ENCODE assay signal across 1 cellular context in genomic region chr11:2303627-2304155, GRCh38.
TF ChIP-seq lines count a peak whose summit lies in the region.

No MANE protein-coding gene starts in this region.

TF ChIP-seq in K562, 482 proteins besides CTCF, POLR2A, EP300 and RAD21 (continued from another document and continues in another):
- TF ChIP-seq PHB2 (IDR thresholded peaks at IDR 0.05; ENCODE audit: low read depth): peak; percentile 91
- no peak for TF ChIP-seq ELK3 (CRISPR knock-in tag; IDR thresholded peaks at IDR 0.05)
- peak; percentile 75; the same call in 1 of the 2 replicates for TF ChIP-seq MYC (IDR thresholded peaks at IDR 0.05; ENCODE audit: low read depth, low read length)
- TF ChIP-seq MYC (CRISPR knock-in tag; IDR thresholded peaks at IDR 0.05; ENCODE audit: borderline replicate concordance, low read depth): no peak
- TF ChIP-seq NEUROD1 (IDR thresholded peaks at IDR 0.05; ENCODE audit: borderline replicate concordance, low read depth, low read length, partially characterized antibody): peak; percentile 82
- TF ChIP-seq NKRF (IDR thresholded peaks at IDR 0.05; ENCODE audit: borderline replicate concordance): no peak
- TF ChIP-seq ZNF449 (CRISPR knock-in tag; IDR thresholded peaks at IDR 0.05): peak; percentile 65; the same call in 1 of the 2 replicates
- TF ChIP-seq POU5F1 (IDR thresholded peaks at IDR 0.05; ENCODE audit: borderline replicate concordance, low read depth, low read length, partially characterized antibody): no peak
- TF ChIP-seq THRA (IDR thresholded peaks at IDR 0.05): no peak
- TF ChIP-seq ZNF445 (CRISPR knock-in tag; IDR thresholded peaks at IDR 0.05; ENCODE audit: low read depth): 0 out of 2 replicates have a peak, but pooled peaks have one; percentile 32
- no peak for TF ChIP-seq HNRNPH1 (optimal IDR thresholded peaks at IDR 0.05; ENCODE audit: low read depth, low read length)
- TF ChIP-seq BMI1 (IDR thresholded peaks at IDR 0.05; ENCODE audit: low read length): no peak
- TF ChIP-seq RBM17 (IDR thresholded peaks at IDR 0.05; ENCODE audit: borderline replicate concordance, low read depth, low read length): no peak
- no peak for TF ChIP-seq SAFB2 (IDR thresholded peaks at IDR 0.05; ENCODE audit: borderline replicate concordance, low read depth, low read length, severe bottlenecking)
- TF ChIP-seq KAT7 (CRISPR knock-in tag; IDR thresholded peaks at IDR 0.05; ENCODE audit: borderline replicate concordance): no peak
- no peak for TF ChIP-seq HDAC8 (tag; IDR thresholded peaks at IDR 0.05)
- peak; percentile 89 for TF ChIP-seq STAT5A (IDR thresholded peaks at IDR 0.05; ENCODE audit: borderline replicate concordance, low read length)
- TF ChIP-seq CLOCK (CRISPR knock-in tag; IDR thresholded peaks at IDR 0.05; ENCODE audit: borderline replicate concordance): peak; percentile 72; the same call in 1 of the 2 replicates
- peak; percentile 79 to 86 for TF ChIP-seq TBL1XR1 (IDR thresholded peaks at IDR 0.05; ENCODE audit: low read length in 2 of 2)
- TF ChIP-seq RBM34 (IDR thresholded peaks at IDR 0.05; ENCODE audit: borderline replicate concordance, insufficient read depth, low read length): no peak
- 0 out of 2 replicates have a peak, but pooled peaks have one; percentile 63 for TF ChIP-seq OTX1 (CRISPR knock-in tag; IDR thresholded peaks at IDR 0.05)
- TF ChIP-seq ZMIZ1 (IDR thresholded peaks at IDR 0.05; ENCODE audit: low read depth in 2 of 2, low read length in 2 of 2): peak in 1 of 2 experiments; percentile 95; a peak in 2 of 4 replicates
- no peak for TF ChIP-seq ASH1L (IDR thresholded peaks at IDR 0.05; ENCODE audit: borderline replicate concordance, low read depth, partially characterized antibody)
- no peak for TF ChIP-seq JUN (IDR thresholded peaks at IDR 0.05; ENCODE audit: borderline replicate concordance, low read depth, low read length)
- TF ChIP-seq JUN (CRISPR knock-in tag; IDR thresholded peaks at IDR 0.05; ENCODE audit: borderline replicate concordance): no peak
- TF ChIP-seq BDP1 (IDR thresholded peaks at IDR 0.05; ENCODE audit: insufficient read depth, insufficient read length): no peak
- TF ChIP-seq TCF7 (IDR thresholded peaks at IDR 0.05; ENCODE audit: borderline replicate concordance): no peak; the same call in 1 of the 2 replicates
- TF ChIP-seq ZBTB9 (CRISPR knock-in tag; IDR thresholded peaks at IDR 0.05): no peak; the same call in 1 of the 2 replicates
- no peak for TF ChIP-seq NCOA4 (IDR thresholded peaks at IDR 0.05; ENCODE audit: partially characterized antibody)
- no peak for TF ChIP-seq SRSF7 (optimal IDR thresholded peaks at IDR 0.05; ENCODE audit: low read depth, low read length)
- no peak for TF ChIP-seq ZNF347 (CRISPR knock-in tag; IDR thresholded peaks at IDR 0.05; ENCODE audit: low read depth)
- no peak for TF ChIP-seq ETV1 (tag; conservative IDR thresholded peaks at IDR 0.05; ENCODE audit: low read depth)
- TF ChIP-seq ZKSCAN1 (IDR thresholded peaks at IDR 0.05; ENCODE audit: low read depth, low read length): no peak
- TF ChIP-seq ZNF717 (CRISPR knock-in tag; IDR thresholded peaks at IDR 0.05): no peak
- TF ChIP-seq ZFX (CRISPR knock-in tag; IDR thresholded peaks at IDR 0.05): peak; percentile 61
- peak; percentile 99 for TF ChIP-seq GATA2 (CRISPR knock-in tag; IDR thresholded peaks at IDR 0.05)
- TF ChIP-seq POLR2AphosphoS5 (IDR thresholded peaks at IDR 0.05; ENCODE audit: control insufficient read depth, insufficient read depth, low read depth, low read length): peak; percentile 97
- no peak for TF ChIP-seq RFX1 (IDR thresholded peaks at IDR 0.05)
- TF ChIP-seq DMBX1 (CRISPR knock-in tag; IDR thresholded peaks at IDR 0.05; ENCODE audit: borderline replicate concordance): peak; percentile 92
- TF ChIP-seq ZNF124 (CRISPR knock-in tag; IDR thresholded peaks at IDR 0.05): no peak
- no peak; the same call in 1 of the 2 replicates for TF ChIP-seq FOXO4 (CRISPR knock-in tag; IDR thresholded peaks at IDR 0.05)
- TF ChIP-seq HOXB6 (CRISPR knock-in tag; IDR thresholded peaks at IDR 0.05; ENCODE audit: borderline replicate concordance): no peak
- TF ChIP-seq ZNF311 (CRISPR knock-in tag; IDR thresholded peaks at IDR 0.05): peak; percentile 60; the same call in 1 of the 2 replicates
- TF ChIP-seq ZFP91 (CRISPR knock-in tag; IDR thresholded peaks at IDR 0.05): no peak
- peak; percentile 29; the same call in 1 of the 2 replicates for TF ChIP-seq NBN (IDR thresholded peaks at IDR 0.05; ENCODE audit: low read depth)
- TF ChIP-seq NCOA1 (IDR thresholded peaks at IDR 0.05; ENCODE audit: low read depth): peak; percentile 81; the same call in 1 of the 2 replicates
